In genomic region chr1:61270761-61271411, GRCh38 we compare ENCODE assay signal across 14 cellular contexts.
DNase-seq lines count a peak whose midpoint lies in the region; ATAC-seq and TF ChIP-seq lines count a peak whose summit lies in the region.
"Had no signal": no experiment of that assay in that cellular context is flagged by ENCODE, and none has a peak within 500 bp of the region (broad histone marks: within the 10 kb centered on the region; RNA-seq: fewer than 3 reads in every experiment).

No MANE protein-coding gene starts in this region.

- no peaks in the 10 kb centered on the region for H3K9me3 ChIP-seq in Panc1 (ENCODE audit: control insufficient read depth, insufficient read depth, low read depth, low read length)
- H3K9me3 ChIP-seq in neural cell (ENCODE audit: low read length) = no peaks in the 10 kb centered on the region
- H3K9me3 ChIP-seq: HAP-1, heart right ventricle, thoracic aorta had no signal

- TF ChIP-seq RAD21 in neural cell (conservative IDR thresholded peaks at IDR 0.05) = no peak

- H3K4me1 ChIP-seq in Panc1 (ENCODE audit: control insufficient read depth, insufficient read depth, low read length) = peaks cover 14% of the 10 kb centered on the region

- ATAC-seq in Panc1 = no peak; the same call in 1 of the 2 replicates
- no peak for ATAC-seq in HG02623 (IDR thresholded peaks at IDR 0.05; ENCODE audit: unreplicated experiment)
- ATAC-seq: heart right ventricle, left colon had no signal

- POLR2A ChIA-PET in Panc1 (lab: Charles Lee) = no interaction called here

- no peak overlapping the region for H3K27ac ChIP-seq in Panc1 (ENCODE audit: low read length)
- H3K27ac ChIP-seq in neural cell (ENCODE audit: low read length) = no peak overlapping the region
- H3K27ac ChIP-seq: heart right ventricle had no signal

- intact Hi-C loops in Panc1 (cut with micrococcal nuclease; ENCODE audit: unreplicated experiment) = no loop called here

- no TSS peak for BruUV-seq in Panc1 (replicated peaks; lab: Mats Ljungman, UMichigan)

- in situ Hi-C loops in Panc1 (cut with HindIII; ENCODE audit: low pct_unique_long_range_greater_than_20kb, low sequenced_read_pairs) = no loop called here

- no peaks in the 10 kb centered on the region for H3K27me3 ChIP-seq in Panc1 (ENCODE audit: control insufficient read depth, insufficient read depth, low read length)
- H3K27me3 ChIP-seq in neural cell (ENCODE audit: insufficient read depth, low read depth, low read length) = no peaks in the 10 kb centered on the region
- H3K27me3 ChIP-seq: heart right ventricle had no signal

- no peaks in the 10 kb centered on the region for H3K79me2 ChIP-seq in neural cell (replicated peaks; ENCODE audit: insufficient read depth, low read length)

- TF ChIP-seq EP300 in neural cell (conservative IDR thresholded peaks at IDR 0.05; ENCODE audit: poor library complexity, severe bottlenecking) = peak; percentile 92

- no peaks in the 10 kb centered on the region for H3K9me2 ChIP-seq in neural cell (ENCODE audit: insufficient read depth, low read length)

- no peak overlapping the region for H3K4me2 ChIP-seq in neural cell (ENCODE audit: low read length)

- H3K36me3 ChIP-seq in Panc1 (ENCODE audit: control insufficient read depth, insufficient read depth, low read length) = no peaks in the 10 kb centered on the region
- no peaks in the 10 kb centered on the region for H3K36me3 ChIP-seq in neural cell (ENCODE audit: insufficient read depth, low read length)
- H3K36me3 ChIP-seq: HAP-1, heart right ventricle, thoracic aorta had no signal

- no peaks in the 10 kb centered on the region for H3F3A ChIP-seq in neural cell (ENCODE audit: insufficient read depth, low read length, poor library complexity, severe bottlenecking)

- H3K9ac ChIP-seq in neural cell (ENCODE audit: low read length) = no peak overlapping the region

- H3K4me3 ChIP-seq in Panc1 (ENCODE audit: low read depth in 2 of 2, low read length in 2 of 2) (no peak overlapping the region), cardiac fibroblast (replicated peaks in 1 of 2; ENCODE audit: low read depth in 2 of 2, low read length in 2 of 2) (no peak overlapping the region), neural cell (ENCODE audit: low read length) (no peak overlapping the region)
- H3K4me3 ChIP-seq: HAP-1, heart right ventricle, thoracic aorta had no signal

- TF ChIP-seq CTCF in Panc1 (IDR thresholded peaks at IDR 0.05) (peak; percentile 9; the same call in 1 of the 2 replicates), cardiac fibroblast (IDR thresholded peaks at IDR 0.05; ENCODE audit: low read depth, low read length) (no peak), neural cell (IDR thresholded peaks at IDR 0.05; ENCODE audit: poor library complexity, severe bottlenecking) (peak; percentile 32)

- H2AFZ ChIP-seq in neural cell (ENCODE audit: low read depth, low read length) = no peak overlapping the region

- no peaks in the 10 kb centered on the region for H4K20me1 ChIP-seq in neural cell (ENCODE audit: insufficient read depth)

- DNase-seq in activated CD4-positive, alpha-beta T cell treated with anti-CD3 and anti-CD28 coated beads, Interleukin-2, amount 50 U/mL, for 48 hours = peak; percentile 14 to 24
- DNase-seq in activated CD4-positive, alpha-beta T cell treated with anti-CD3 and anti-CD28 coated beads for 4 hours = no peak
- no peak for DNase-seq in Panc1 (ENCODE audit: low read depth, low spot score)
- peak; percentile 39 to 69 for DNase-seq in cardiac fibroblast (ENCODE audit: low read depth in 2 of 2)
- DNase-seq in NCI-H2107 (lab: John Stamatoyannopoulos, UW) = no peak
- no peak for DNase-seq in NCI-H345 treated with DMSO at 0.1 percent for 48 hours (lab: John Stamatoyannopoulos, UW; ENCODE audit: unreplicated experiment)
- DNase-seq: activated effector memory CD4-positive, alpha-beta T cell treated with Interleukin-2 at 50 U/mL for 16 hours; heart right ventricle; left colon; NCI-H2081 treated with DMSO at 0.1 percent for 48 hours had no signal

- CTCF ChIA-PET in Panc1 (lab: Charles Lee) = no interaction called here

TF ChIP-seq in neural cell, 6 proteins besides CTCF, POLR2A, EP300 and RAD21:
- no peak for TF ChIP-seq TAF1 (IDR thresholded peaks at IDR 0.05; ENCODE audit: low read depth)
- TF ChIP-seq POLR2AphosphoS5 (IDR thresholded peaks at IDR 0.05) = peak; percentile 76
- no peak for TF ChIP-seq MXI1 (conservative IDR thresholded peaks at IDR 0.05; ENCODE audit: poor library complexity, severe bottlenecking)
- no peak for TF ChIP-seq EZH2 (IDR thresholded peaks at IDR 0.05; ENCODE audit: borderline replicate concordance, insufficient read depth, low read length, poor library complexity, severe bottlenecking)
- no peak for TF ChIP-seq REST (IDR thresholded peaks at IDR 0.05; ENCODE audit: borderline replicate concordance)
- TF ChIP-seq SMC3 (conservative IDR thresholded peaks at IDR 0.05; ENCODE audit: poor library complexity) = no peak

Comparison
In these comparisons a context has a peak if more than half of its experiments do, and no peak if none do; other contexts are left out.
1. DNase-seq: peak in activated CD4-positive, alpha-beta T cell treated with anti-CD3 and anti-CD28 coated beads, Interleukin-2, amount 50 U/mL, for 48 hours (2 of 2) and cardiac fibroblast (2 of 2); none in activated CD4-positive, alpha-beta T cell treated with anti-CD3 and anti-CD28 coated beads for 4 hours (0 of 2), Panc1 (single experiment), NCI-H2107 (single experiment) and NCI-H345 treated with DMSO at 0.1 percent for 48 hours (single experiment).